In genomic region chr22:24683671-24684070, GRCh38 we compare ENCODE assay signal across 19 cellular contexts.
DNase-seq lines count a peak whose midpoint lies in the region; ATAC-seq and TF ChIP-seq lines count a peak whose summit lies in the region.
"Had no signal": no experiment of that assay in that cellular context is flagged by ENCODE, and none has a peak within 500 bp of the region (broad histone marks: within the 10 kb centered on the region; RNA-seq: fewer than 3 reads in every experiment).

No MANE protein-coding gene starts in this region.

- H3K4me1 Mint-ChIP-seq in naive thymus-derived CD4-positive, alpha-beta T cell: peaks cover 0 to 4% (median 0%) of the 10 kb centered on the region in 7 donors
- H3K4me1 Mint-ChIP-seq: activated naive CD8-positive, alpha-beta T cell treated with anti-CD3 and anti-CD28 coated beads for 36 hours; central memory CD8-positive, alpha-beta T cell had no signal

- DNase-seq in right cardiac atrium (no peak), Right ventricle myocardium inferior (ENCODE audit: missing footprints) (no peak), amniotic epithelial cell (ENCODE audit: low read depth) (peak; percentile 95), fibroblast of the aortic adventitia (ENCODE audit: low read depth) (peak; percentile 81), GM20000 (ENCODE audit: low spot score) (no peak), GM19238 (ENCODE audit: insufficient read length, low spot score) (no peak)
- DNase-seq in naive thymus-derived CD4-positive, alpha-beta T cell: no peak
- DNase-seq: activated CD8-positive, alpha-beta T cell treated with anti-CD3 and anti-CD28 coated beads, Interleukin-2, amount 10 ng/mL, durations not matched to agents 7 days and 5 days; activated naive CD8-positive, alpha-beta T cell treated with anti-CD3 and anti-CD28 coated beads for 36 hours; activated T-cell treated with anti-CD3 and anti-CD28 coated beads, Interleukin-2, amount 50 U/mL, for 72 hours; KG1; NCI-H1092; NCI-H2081; NCI-H510A treated with DMSO at 0.1 percent for 48 hours; retina; stimulated activated naive CD4-positive, alpha-beta T cell had no signal

- no peak for TF ChIP-seq CTCF in fibroblast of the aortic adventitia (IDR thresholded peaks at IDR 0.05; ENCODE audit: insufficient read depth, low read length)
- TF ChIP-seq CTCF in GM20000 (IDR thresholded peaks at IDR 0.05; ENCODE audit: extremely low read depth, missing control alignments): no peak

- no peaks in the 10 kb centered on the region for H3K27me3 ChIP-seq in right cardiac atrium (ENCODE audit: control insufficient read depth, insufficient read depth)
- H3K27me3 ChIP-seq in naive thymus-derived CD4-positive, alpha-beta T cell (ENCODE audit: control insufficient read depth in 2 of 2, insufficient read depth in 2 of 2, low read length in 2 of 2): peaks cover 0 to 10% of the 10 kb centered on the region in 2 donors

- H3K9me3 Mint-ChIP-seq in naive thymus-derived CD4-positive, alpha-beta T cell: no peaks in the 10 kb centered on the region
- H3K9me3 Mint-ChIP-seq: activated naive CD8-positive, alpha-beta T cell treated with anti-CD3 and anti-CD28 coated beads for 36 hours; activated T-cell treated with anti-CD3 and anti-CD28 coated beads, Interleukin-2, amount 50 U/mL, for 72 hours; central memory CD8-positive, alpha-beta T cell; T-helper 1 cell treated with Interleukin-12 subunit alpha and Interleukin-12 subunit beta and Interleukin-4 antibody, amounts not matched to agents 30 μg/mL and 1 μg/mL, for 36 hours had no signal

- H3K27ac ChIP-seq in right cardiac atrium (ENCODE audit: low read length): no peak overlapping the region
- no peak overlapping the region for H3K27ac ChIP-seq in naive thymus-derived CD4-positive, alpha-beta T cell (ENCODE audit: low read depth, low read length)

- no peak overlapping the region for H3K4me3 ChIP-seq in right cardiac atrium (ENCODE audit: low read length)
- H3K4me3 ChIP-seq in fibroblast of the aortic adventitia (ENCODE audit: low read depth, low read length): no peak overlapping the region
- no peak overlapping the region for H3K4me3 ChIP-seq in naive thymus-derived CD4-positive, alpha-beta T cell (ENCODE audit: low read length)

- peaks cover 37 to 68% (median 47%) of the 10 kb centered on the region in 5 donors for H3K27me3 Mint-ChIP-seq in naive thymus-derived CD4-positive, alpha-beta T cell

- no peak overlapping the region for H3K27ac Mint-ChIP-seq in naive thymus-derived CD4-positive, alpha-beta T cell
- H3K27ac Mint-ChIP-seq: activated CD8-positive, alpha-beta T cell treated with anti-CD3 and anti-CD28 coated beads, Interleukin-2, amount 10 ng/mL, durations not matched to agents 7 days and 5 days; activated naive CD8-positive, alpha-beta T cell treated with anti-CD3 and anti-CD28 coated beads for 36 hours; activated T-cell treated with anti-CD3 and anti-CD28 coated beads, Interleukin-2, amount 50 U/mL, for 72 hours; T-helper 1 cell treated with Interleukin-12 subunit alpha and Interleukin-12 subunit beta and Interleukin-4 antibody, amounts not matched to agents 30 μg/mL and 1 μg/mL, for 36 hours had no signal

- H3K36me3 Mint-ChIP-seq in naive thymus-derived CD4-positive, alpha-beta T cell: no peaks in the 10 kb centered on the region
- H3K36me3 Mint-ChIP-seq: activated naive CD8-positive, alpha-beta T cell treated with anti-CD3 and anti-CD28 coated beads for 36 hours had no signal

- ATAC-seq in right cardiac atrium (peak; percentile 59 to 60), Right ventricle myocardium inferior (no peak), GM21390 (IDR thresholded peaks at IDR 0.05; ENCODE audit: unreplicated experiment) (no peak)
- ATAC-seq in naive thymus-derived CD4-positive, alpha-beta T cell: no peak
- ATAC-seq: activated CD8-positive, alpha-beta T cell treated with anti-CD3 and anti-CD28 coated beads, Interleukin-2, amount 10 ng/mL, durations not matched to agents 7 days and 5 days; activated T-cell treated with anti-CD3 and anti-CD28 coated beads, Interleukin-2, amount 50 U/mL, for 72 hours had no signal

- no peaks in the 10 kb centered on the region for H3K9me3 ChIP-seq in right cardiac atrium (ENCODE audit: control insufficient read depth, low read length)
- no peaks in the 10 kb centered on the region for H3K9me3 ChIP-seq in naive thymus-derived CD4-positive, alpha-beta T cell (ENCODE audit: control insufficient read depth in 2 of 3, low read length in 3 of 3)

- intact Hi-C loops in right cardiac atrium (cut with DNase I) (no loop called here), Right ventricle myocardium inferior (cut with DNase I) (no loop called here)
- intact Hi-C loops in naive thymus-derived CD4-positive, alpha-beta T cell (cut with micrococcal nuclease): no loop called here

- no peak overlapping the region for H3K4me3 Mint-ChIP-seq in naive thymus-derived CD4-positive, alpha-beta T cell
- H3K4me3 Mint-ChIP-seq: activated CD8-positive, alpha-beta T cell treated with anti-CD3 and anti-CD28 coated beads, Interleukin-2, amount 10 ng/mL, durations not matched to agents 7 days and 5 days; activated naive CD8-positive, alpha-beta T cell treated with anti-CD3 and anti-CD28 coated beads for 36 hours; activated T-cell treated with anti-CD3 and anti-CD28 coated beads, Interleukin-2, amount 50 U/mL, for 72 hours; central memory CD8-positive, alpha-beta T cell; T-helper 1 cell treated with Interleukin-12 subunit alpha and Interleukin-12 subunit beta and Interleukin-4 antibody, amounts not matched to agents 30 μg/mL and 1 μg/mL, for 36 hours had no signal

- CTCF ChIA-PET in naive thymus-derived CD4-positive, alpha-beta T cell (lab: Charles Lee): no interaction called here

- 56% methylated on average over 2 of the region's 2 CpGs for WGBS in right cardiac atrium

- no peaks in the 10 kb centered on the region for H3K36me3 ChIP-seq in naive thymus-derived CD4-positive, alpha-beta T cell (ENCODE audit: control insufficient read depth in 2 of 3, insufficient read depth in 3 of 3, low read length in 3 of 3)

- no peaks in the 10 kb centered on the region for H3K4me1 ChIP-seq in right cardiac atrium (ENCODE audit: control insufficient read depth, insufficient read depth, low read length)
- no peaks in the 10 kb centered on the region for H3K4me1 ChIP-seq in naive thymus-derived CD4-positive, alpha-beta T cell (ENCODE audit: control insufficient read depth in 2 of 2, insufficient read depth in 2 of 2, low read length in 2 of 2)

- POLR2A ChIA-PET in naive thymus-derived CD4-positive, alpha-beta T cell (lab: Charles Lee): no interaction called here

Comparison
In these comparisons a context has a peak if more than half of its experiments do, and no peak if none do; other contexts are left out.
1. ATAC-seq: peak in right cardiac atrium (2 of 2); none in Right ventricle myocardium inferior (single experiment), naive thymus-derived CD4-positive, alpha-beta T cell (single experiment) and GM21390 (single experiment).
2. DNase-seq: peak in amniotic epithelial cell (single experiment) and fibroblast of the aortic adventitia (single experiment); none in right cardiac atrium (0 of 3), Right ventricle myocardium inferior (single experiment), GM20000 (single experiment), naive thymus-derived CD4-positive, alpha-beta T cell (0 of 9) and GM19238 (single experiment).